In the genomic region with DNA sequence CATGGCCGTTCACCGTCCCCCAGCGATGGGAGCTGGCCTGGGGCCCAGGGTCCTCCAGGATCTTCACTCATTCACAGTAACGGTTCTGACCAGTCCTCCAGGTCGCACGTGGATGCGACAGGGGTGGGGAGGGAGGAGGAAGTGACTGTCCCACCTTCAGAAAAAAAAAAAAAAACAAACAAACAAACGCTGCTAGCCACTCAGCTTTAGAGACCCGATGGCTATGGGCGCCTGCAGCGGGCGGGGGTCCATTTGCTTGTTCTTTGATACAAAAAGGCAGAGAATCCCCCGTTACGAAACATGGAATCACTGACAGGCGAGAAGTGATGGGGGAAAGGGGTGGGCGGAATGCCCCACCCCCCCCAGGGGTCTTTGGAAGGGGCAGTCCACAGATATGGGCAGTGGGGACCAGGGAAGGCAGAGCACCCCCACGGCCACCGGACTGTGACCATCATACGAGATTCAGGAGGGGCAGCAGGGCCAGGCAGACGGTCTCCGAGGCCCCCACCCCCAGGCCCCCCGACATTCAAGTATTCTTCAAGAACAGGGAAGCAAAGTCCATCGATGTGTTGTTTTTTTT, we compare ENCODE assay signal across 2 cellular contexts.
TF ChIP-seq lines count a peak whose summit lies in the region.

No MANE protein-coding gene starts in this region.

TF ChIP-seq in GM23338, 12 proteins besides CTCF, POLR2A, EP300 and RAD21 (continues in another document):
- TF ChIP-seq EZH2 (IDR thresholded peaks at IDR 0.05; ENCODE audit: low read depth, unreplicated experiment): no peak
- TF ChIP-seq EZH2phosphoT487 (IDR thresholded peaks at IDR 0.05; ENCODE audit: unreplicated experiment): no peak
- TF ChIP-seq, protein P1, sequence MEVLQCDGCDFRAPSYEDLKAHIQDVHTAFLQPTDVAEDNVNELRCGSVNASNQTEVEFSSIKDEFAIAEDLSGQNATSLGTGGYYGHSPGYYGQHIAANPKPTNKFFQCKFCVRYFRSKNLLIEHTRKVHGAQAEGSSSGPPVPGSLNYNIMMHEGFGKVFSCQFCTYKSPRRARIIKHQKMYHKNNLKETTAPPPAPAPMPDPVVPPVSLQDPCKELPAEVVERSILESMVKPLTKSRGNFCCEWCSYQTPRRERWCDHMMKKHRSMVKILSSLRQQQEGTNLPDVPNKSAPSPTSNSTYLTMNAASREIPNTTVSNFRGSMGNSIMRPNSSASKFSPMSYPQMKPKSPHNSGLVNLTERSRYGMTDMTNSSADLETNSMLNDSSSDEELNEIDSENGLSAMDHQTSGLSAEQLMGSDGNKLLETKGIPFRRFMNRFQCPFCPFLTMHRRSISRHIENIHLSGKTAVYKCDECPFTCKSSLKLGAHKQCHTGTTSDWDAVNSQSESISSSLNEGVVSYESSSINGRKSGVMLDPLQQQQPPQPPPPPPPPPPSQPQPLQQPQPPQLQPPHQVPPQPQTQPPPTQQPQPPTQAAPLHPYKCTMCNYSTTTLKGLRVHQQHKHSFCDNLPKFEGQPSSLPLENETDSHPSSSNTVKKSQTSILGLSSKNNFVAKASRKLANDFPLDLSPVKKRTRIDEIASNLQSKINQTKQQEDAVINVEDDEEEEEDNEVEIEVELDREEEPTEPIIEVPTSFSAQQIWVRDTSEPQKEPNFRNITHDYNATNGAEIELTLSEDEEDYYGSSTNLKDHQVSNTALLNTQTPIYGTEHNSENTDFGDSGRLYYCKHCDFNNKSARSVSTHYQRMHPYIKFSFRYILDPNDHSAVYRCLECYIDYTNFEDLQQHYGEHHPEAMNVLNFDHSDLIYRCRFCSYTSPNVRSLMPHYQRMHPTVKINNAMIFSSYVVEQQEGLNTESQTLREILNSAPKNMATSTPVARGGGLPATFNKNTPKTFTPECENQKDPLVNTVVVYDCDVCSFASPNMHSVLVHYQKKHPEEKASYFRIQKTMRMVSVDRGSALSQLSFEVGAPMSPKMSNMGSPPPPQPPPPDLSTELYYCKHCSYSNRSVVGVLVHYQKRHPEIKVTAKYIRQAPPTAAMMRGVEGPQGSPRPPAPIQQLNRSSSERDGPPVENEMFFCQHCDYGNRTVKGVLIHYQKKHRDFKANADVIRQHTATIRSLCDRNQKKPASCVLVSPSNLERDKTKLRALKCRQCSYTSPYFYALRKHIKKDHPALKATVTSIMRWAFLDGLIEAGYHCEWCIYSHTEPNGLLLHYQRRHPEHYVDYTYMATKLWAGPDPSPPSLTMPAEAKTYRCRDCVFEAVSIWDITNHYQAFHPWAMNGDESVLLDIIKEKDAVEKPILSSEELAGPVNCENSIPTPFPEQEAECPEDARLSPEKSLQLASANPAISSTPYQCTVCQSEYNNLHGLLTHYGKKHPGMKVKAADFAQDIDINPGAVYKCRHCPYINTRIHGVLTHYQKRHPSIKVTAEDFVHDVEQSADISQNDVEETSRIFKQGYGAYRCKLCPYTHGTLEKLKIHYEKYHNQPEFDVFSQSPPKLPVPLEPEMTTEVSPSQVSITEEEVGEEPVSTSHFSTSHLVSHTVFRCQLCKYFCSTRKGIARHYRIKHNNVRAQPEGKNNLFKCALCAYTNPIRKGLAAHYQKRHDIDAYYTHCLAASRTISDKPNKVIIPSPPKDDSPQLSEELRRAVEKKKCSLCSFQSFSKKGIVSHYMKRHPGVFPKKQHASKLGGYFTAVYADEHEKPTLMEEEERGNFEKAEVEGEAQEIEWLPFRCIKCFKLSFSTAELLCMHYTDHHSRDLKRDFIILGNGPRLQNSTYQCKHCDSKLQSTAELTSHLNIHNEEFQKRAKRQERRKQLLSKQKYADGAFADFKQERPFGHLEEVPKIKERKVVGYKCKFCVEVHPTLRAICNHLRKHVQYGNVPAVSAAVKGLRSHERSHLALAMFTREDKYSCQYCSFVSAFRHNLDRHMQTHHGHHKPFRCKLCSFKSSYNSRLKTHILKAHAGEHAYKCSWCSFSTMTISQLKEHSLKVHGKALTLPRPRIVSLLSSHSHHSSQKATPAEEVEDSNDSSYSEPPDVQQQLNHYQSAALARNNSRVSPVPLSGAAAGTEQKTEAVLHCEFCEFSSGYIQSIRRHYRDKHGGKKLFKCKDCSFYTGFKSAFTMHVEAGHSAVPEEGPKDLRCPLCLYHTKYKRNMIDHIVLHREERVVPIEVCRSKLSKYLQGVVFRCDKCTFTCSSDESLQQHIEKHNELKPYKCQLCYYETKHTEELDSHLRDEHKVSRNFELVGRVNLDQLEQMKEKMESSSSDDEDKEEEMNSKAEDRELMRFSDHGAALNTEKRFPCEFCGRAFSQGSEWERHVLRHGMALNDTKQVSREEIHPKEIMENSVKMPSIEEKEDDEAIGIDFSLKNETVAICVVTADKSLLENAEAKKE (CRISPR knock-in tag; IDR thresholded peaks at IDR 0.05): no peak
- TF ChIP-seq CREB1 (CRISPR knock-in tag; IDR thresholded peaks at IDR 0.05; ENCODE audit: low read depth): no peak
- TF ChIP-seq, protein P2, sequence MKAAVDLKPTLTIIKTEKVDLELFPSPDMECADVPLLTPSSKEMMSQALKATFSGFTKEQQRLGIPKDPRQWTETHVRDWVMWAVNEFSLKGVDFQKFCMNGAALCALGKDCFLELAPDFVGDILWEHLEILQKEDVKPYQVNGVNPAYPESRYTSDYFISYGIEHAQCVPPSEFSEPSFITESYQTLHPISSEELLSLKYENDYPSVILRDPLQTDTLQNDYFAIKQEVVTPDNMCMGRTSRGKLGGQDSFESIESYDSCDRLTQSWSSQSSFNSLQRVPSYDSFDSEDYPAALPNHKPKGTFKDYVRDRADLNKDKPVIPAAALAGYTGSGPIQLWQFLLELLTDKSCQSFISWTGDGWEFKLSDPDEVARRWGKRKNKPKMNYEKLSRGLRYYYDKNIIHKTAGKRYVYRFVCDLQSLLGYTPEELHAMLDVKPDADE (IDR thresholded peaks at IDR 0.05): no peak
- no peak for TF ChIP-seq POLR2AphosphoS5 (IDR thresholded peaks at IDR 0.05; ENCODE audit: low read depth)
- no peak for TF ChIP-seq ZNF331 (CRISPR knock-in tag; IDR thresholded peaks at IDR 0.05; ENCODE audit: low read depth)
- no peak for TF ChIP-seq ZNF114 (CRISPR knock-in tag; IDR thresholded peaks at IDR 0.05)
- TF ChIP-seq STAT1 (IDR thresholded peaks at IDR 0.05; ENCODE audit: unreplicated experiment): no peak
- TF ChIP-seq NANOG (IDR thresholded peaks at IDR 0.05; ENCODE audit: borderline replicate concordance): no peak
- TF ChIP-seq JUNB (IDR thresholded peaks at IDR 0.05; ENCODE audit: unreplicated experiment): no peak

TF ChIP-seq in K562, 482 proteins besides CTCF, POLR2A, EP300 and RAD21 (continues in another document):
- TF ChIP-seq ZBTB1 (CRISPR knock-in tag; IDR thresholded peaks at IDR 0.05; ENCODE audit: borderline replicate concordance, low read depth) (no peak), ZNF778 (CRISPR knock-in tag; IDR thresholded peaks at IDR 0.05) (no peak), ZNF384 (IDR thresholded peaks at IDR 0.05; ENCODE audit: low read depth, low read length) (peak; percentile 25; the same call in 1 of the 2 replicates), ZNF165 (CRISPR knock-in tag; IDR thresholded peaks at IDR 0.05; ENCODE audit: borderline replicate concordance) (no peak), ZNF561 (CRISPR knock-in tag; conservative IDR thresholded peaks at IDR 0.05) (no peak), NFYB (IDR thresholded peaks at IDR 0.05; ENCODE audit: extremely low read depth, insufficient read length) (no peak), LARP7 (IDR thresholded peaks at IDR 0.05) (no peak), HDAC3 (IDR thresholded peaks at IDR 0.05; ENCODE audit: borderline replicate concordance, partially characterized antibody) (no peak), ZBTB7A (IDR thresholded peaks at IDR 0.05; ENCODE audit: borderline replicate concordance, control insufficient read depth, low read depth, low read length) (peak; percentile 35; the same call in 1 of the 2 replicates), PHF20 (IDR thresholded peaks at IDR 0.05; ENCODE audit: partially characterized antibody) (no peak), TAF7 (tag; IDR thresholded peaks at IDR 0.05) (no peak), POLR2AphosphoS5 (IDR thresholded peaks at IDR 0.05; ENCODE audit: control insufficient read depth, insufficient read depth, low read depth, low read length) (0 out of 2 replicates have a peak, but pooled peaks have one; percentile 27)
- TF ChIP-seq, protein P3, sequence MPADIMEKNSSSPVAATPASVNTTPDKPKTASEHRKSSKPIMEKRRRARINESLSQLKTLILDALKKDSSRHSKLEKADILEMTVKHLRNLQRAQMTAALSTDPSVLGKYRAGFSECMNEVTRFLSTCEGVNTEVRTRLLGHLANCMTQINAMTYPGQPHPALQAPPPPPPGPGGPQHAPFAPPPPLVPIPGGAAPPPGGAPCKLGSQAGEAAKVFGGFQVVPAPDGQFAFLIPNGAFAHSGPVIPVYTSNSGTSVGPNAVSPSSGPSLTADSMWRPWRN (IDR thresholded peaks at IDR 0.05; ENCODE audit: low read depth): no peak
- TF ChIP-seq, protein P4, sequence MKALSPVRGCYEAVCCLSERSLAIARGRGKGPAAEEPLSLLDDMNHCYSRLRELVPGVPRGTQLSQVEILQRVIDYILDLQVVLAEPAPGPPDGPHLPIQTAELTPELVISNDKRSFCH (CRISPR knock-in tag; IDR thresholded peaks at IDR 0.05): no peak
- TF ChIP-seq, protein P4 (tag; IDR thresholded peaks at IDR 0.05): no peak
- TF ChIP-seq, protein P5, sequence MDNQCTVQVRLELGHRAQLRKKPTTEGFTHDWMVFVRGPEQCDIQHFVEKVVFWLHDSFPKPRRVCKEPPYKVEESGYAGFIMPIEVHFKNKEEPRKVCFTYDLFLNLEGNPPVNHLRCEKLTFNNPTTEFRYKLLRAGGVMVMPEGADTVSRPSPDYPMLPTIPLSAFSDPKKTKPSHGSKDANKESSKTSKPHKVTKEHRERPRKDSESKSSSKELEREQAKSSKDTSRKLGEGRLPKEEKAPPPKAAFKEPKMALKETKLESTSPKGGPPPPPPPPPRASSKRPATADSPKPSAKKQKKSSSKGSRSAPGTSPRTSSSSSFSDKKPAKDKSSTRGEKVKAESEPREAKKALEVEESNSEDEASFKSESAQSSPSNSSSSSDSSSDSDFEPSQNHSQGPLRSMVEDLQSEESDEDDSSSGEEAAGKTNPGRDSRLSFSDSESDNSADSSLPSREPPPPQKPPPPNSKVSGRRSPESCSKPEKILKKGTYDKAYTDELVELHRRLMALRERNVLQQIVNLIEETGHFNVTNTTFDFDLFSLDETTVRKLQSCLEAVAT (IDR thresholded peaks at IDR 0.05): no peak
- TF ChIP-seq, protein P2 (conservative IDR thresholded peaks at IDR 0.05; ENCODE audit: control insufficient read depth, low read depth, low read length): no peak
